In the genomic region with DNA sequence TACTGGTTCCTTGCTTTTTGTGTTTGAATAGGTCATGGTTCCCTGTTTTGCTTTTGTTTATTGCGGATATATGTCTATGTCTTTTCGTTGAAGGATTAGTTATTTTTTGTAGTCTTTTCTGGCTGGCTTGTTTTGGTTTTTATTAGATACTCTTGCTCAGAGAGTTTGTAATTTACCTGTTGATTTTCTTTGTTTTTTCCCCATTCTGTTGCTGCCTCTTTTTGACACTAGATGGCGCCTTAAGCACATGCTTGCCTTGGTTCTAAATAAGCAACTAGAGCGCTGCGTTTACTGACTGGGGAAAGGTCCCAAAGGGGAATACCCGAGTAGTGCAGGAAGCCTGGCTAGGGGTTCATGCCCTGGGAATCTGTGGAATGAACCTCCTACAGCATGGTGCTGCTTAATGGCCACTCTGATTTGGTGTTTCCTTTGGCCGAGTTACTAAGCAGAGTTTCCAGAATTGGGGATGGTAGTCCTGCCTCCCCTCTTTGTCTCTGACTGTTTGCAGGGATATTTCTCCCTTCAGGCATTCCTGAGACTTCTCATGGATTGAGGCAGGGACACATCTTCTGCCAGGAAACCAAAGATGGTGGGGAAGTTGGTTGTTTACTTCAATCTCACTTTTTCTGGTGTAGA, we compare ENCODE assay signal across 7 cellular contexts.
DNase-seq lines count a peak whose midpoint lies in the region; ATAC-seq and TF ChIP-seq lines count a peak whose summit lies in the region.

No MANE protein-coding gene starts in this region.

- H3K36me3 ChIP-seq in lower lobe of right lung, result no peaks in the 10 kb centered on the region

- H3K27me3 ChIP-seq in lower lobe of right lung (ENCODE audit: low read depth), result peaks cover 30% of the 10 kb centered on the region

- peak; percentile 71 for TF ChIP-seq CTCF in WI38 (IDR thresholded peaks at IDR 0.05; ENCODE audit: low read depth, low read length)
- TF ChIP-seq CTCF in lower lobe of right lung (IDR thresholded peaks at IDR 0.05), result peak; percentile 38

- DNase-seq in EL, result peak; percentile 38
- peak; percentile 52 for DNase-seq in LHCN-M2 (ENCODE audit: low read depth)
- DNase-seq in lower lobe of right lung, result no peak
- no peak for DNase-seq in cerebellar nuclear complex (lab: John Stamatoyannopoulos, UW)
- no peak for DNase-seq in C1 segment of cervical spinal cord (lab: John Stamatoyannopoulos, UW)

- H3K4me1 ChIP-seq in lower lobe of right lung, result no peaks in the 10 kb centered on the region

- no peak for ATAC-seq in lower lobe of right lung
- ATAC-seq in GM19328 (IDR thresholded peaks at IDR 0.05; ENCODE audit: unreplicated experiment), result no peak

- peaks cover 30% of the 10 kb centered on the region for H3K9me3 ChIP-seq in lower lobe of right lung

- H3K27ac ChIP-seq in lower lobe of right lung, result no peak overlapping the region

- H3K4me3 ChIP-seq in WI38 (ENCODE audit: low read depth, low read length), result no peak overlapping the region
- H3K4me3 ChIP-seq in lower lobe of right lung, result no peak overlapping the region

- intact Hi-C loops in lower lobe of right lung (cut with DNase I), result no loop called here

Comparison
In these comparisons a context has a peak if more than half of its experiments do, and no peak if none do; other contexts are left out.
1. DNase-seq: peak in EL (single experiment) and LHCN-M2 (single experiment); none in lower lobe of right lung (single experiment), cerebellar nuclear complex (0 of 2) and C1 segment of cervical spinal cord (0 of 14).